In genomic region chr12:69275471-69275891, GRCh38 we compare ENCODE assay signal across 14 cellular contexts. TPM values are rescaled to one million over a fixed set of nuclear protein-coding genes. Genes with fewer than 3 reads are reported as not detected.
DNase-seq lines count a peak whose midpoint lies in the region; ATAC-seq, FAIRE-seq and TF ChIP-seq lines count a peak whose summit lies in the region.
"Had no signal": no experiment of that assay in that cellular context is flagged by ENCODE, and none has a peak within 500 bp of the region (broad histone marks: within the 10 kb centered on the region; RNA-seq: fewer than 3 reads in every experiment).

No MANE protein-coding gene starts in this region.

- DNase-seq in Right ventricle myocardium inferior (ENCODE audit: missing footprints) (no peak), left ventricle myocardium inferior (no peak), T-cell (no peak), cerebellum (ENCODE audit: low spot score) (peak; percentile 22), frontal cortex (ENCODE audit: low spot score in 2 of 2) (no peak), NCI-H2107 treated with DMSO at 0.1 percent for 48 hours (lab: John Stamatoyannopoulos, UW; ENCODE audit: unreplicated experiment) (no peak)
- no peak for DNase-seq in stimulated activated naive B cell treated with anti-CD40 and anti-IgM and Interleukin-4, amounts not matched to agents 10 μg/mL and 1 μg/mL and 100 μg/mL, for 72 hours
- DNase-seq: activated effector memory CD4-positive, alpha-beta T cell treated with Interleukin-2 at 50 U/mL for 16 hours; brain microvascular endothelial cell; heart right ventricle; kidney glomerular epithelial cell; stimulated activated CD8-positive, alpha-beta memory T cell treated with anti-CD3 and anti-CD28 coated beads, Interleukin-4, amount 100 ng/mL, for 48 hours; upper lobe of left lung had no signal

- TF ChIP-seq CTCF in left ventricle myocardium inferior (IDR thresholded peaks at IDR 0.05; ENCODE audit: borderline replicate concordance): no peak

- H3K27ac Mint-ChIP-seq in T-cell: peak overlapping the region; percentile 17 to 37
- peak overlapping the region; percentile 70 for H3K27ac Mint-ChIP-seq in stimulated activated naive B cell treated with anti-CD40 and anti-IgM and Interleukin-4, amounts not matched to agents 10 μg/mL and 1 μg/mL and 100 μg/mL, for 72 hours

- H3K4me3 Mint-ChIP-seq in T-cell: peak overlapping the region in 1 of 3 donors; percentile 33
- no peak overlapping the region for H3K4me3 Mint-ChIP-seq in stimulated activated naive B cell treated with anti-CD40 and anti-IgM and Interleukin-4, amounts not matched to agents 10 μg/mL and 1 μg/mL and 100 μg/mL, for 72 hours

- POLR2A ChIA-PET in T-cell (lab: Charles Lee): no interaction called here

- no peaks in the 10 kb centered on the region for H3K27me3 Mint-ChIP-seq in T-cell
- no peaks in the 10 kb centered on the region for H3K27me3 Mint-ChIP-seq in stimulated activated naive B cell treated with anti-CD40 and anti-IgM and Interleukin-4, amounts not matched to agents 10 μg/mL and 1 μg/mL and 100 μg/mL, for 72 hours

- H3K36me3 Mint-ChIP-seq in T-cell: peaks cover 4% of the 10 kb centered on the region
- H3K36me3 Mint-ChIP-seq in stimulated activated naive B cell treated with anti-CD40 and anti-IgM and Interleukin-4, amounts not matched to agents 10 μg/mL and 1 μg/mL and 100 μg/mL, for 72 hours: peaks cover 7 to 8% of the 10 kb centered on the region in 2 donors

- H3K4me1 Mint-ChIP-seq in T-cell: peaks cover 36 to 50% (median 46%) of the 10 kb centered on the region in 3 donors
- H3K4me1 Mint-ChIP-seq in stimulated activated naive B cell treated with anti-CD40 and anti-IgM and Interleukin-4, amounts not matched to agents 10 μg/mL and 1 μg/mL and 100 μg/mL, for 72 hours: peaks cover 10 to 25% of the 10 kb centered on the region in 2 donors

- peaks cover 23% of the 10 kb centered on the region for H3K4me1 ChIP-seq in left ventricle myocardium inferior
- H3K4me1 ChIP-seq: BLaER1 had no signal

- peaks cover 5% of the 10 kb centered on the region for H3K36me3 ChIP-seq in left ventricle myocardium inferior

- FAIRE-seq in frontal cortex (lab: Jason Lieb, UNC): no peak

- intact Hi-C loops in Right ventricle myocardium inferior (cut with DNase I) (no loop called here), left ventricle myocardium inferior (cut with micrococcal nuclease) (no loop called here)

- no peak overlapping the region for H3K27ac ChIP-seq in left ventricle myocardium inferior (replicated peaks)
- H3K27ac ChIP-seq: BLaER1, brain microvascular endothelial cell, heart right ventricle, upper lobe of left lung had no signal

- no peak overlapping the region for H3K4me3 ChIP-seq in left ventricle myocardium inferior
- H3K4me3 ChIP-seq: BLaER1, heart right ventricle, upper lobe of left lung had no signal

- peak; percentile 33 for ATAC-seq in Right ventricle myocardium inferior
- ATAC-seq in T-cell (replicated peaks in 1 of 4): peak; percentile 54 to 61 (median 56)
- ATAC-seq in stimulated activated naive B cell treated with anti-CD40 and anti-IgM and Interleukin-4, amounts not matched to agents 10 μg/mL and 1 μg/mL and 100 μg/mL, for 72 hours (replicated peaks): no peak

- CTCF ChIA-PET in T-cell (lab: Charles Lee): interaction anchor here (1.1 to 2.0 kb wide), 2 partner anchors 11 to 21 kb away, joined by 4 read pairs; no protein-coding TSS in a partner anchor

- no peaks in the 10 kb centered on the region for H3K9me3 ChIP-seq in left ventricle myocardium inferior (replicated peaks)
- H3K9me3 ChIP-seq: BLaER1, heart right ventricle, upper lobe of left lung had no signal

- H3K27me3 ChIP-seq in left ventricle myocardium inferior (ENCODE audit: low read depth): no peaks in the 10 kb centered on the region
- H3K27me3 ChIP-seq: BLaER1, brain microvascular endothelial cell, heart right ventricle, upper lobe of left lung had no signal

- H3K9me3 Mint-ChIP-seq in T-cell: no peaks in the 10 kb centered on the region
- no peaks in the 10 kb centered on the region for H3K9me3 Mint-ChIP-seq in stimulated activated naive B cell treated with anti-CD40 and anti-IgM and Interleukin-4, amounts not matched to agents 10 μg/mL and 1 μg/mL and 100 μg/mL, for 72 hours

RNA-seq across cellular contexts. Expression of gene CPSF6, which starts 36.1 kb away (rescaled TPM):
- total RNA-seq in Right ventricle myocardium inferior (29.3 TPM), left ventricle myocardium inferior (28.6 TPM), T-cell (100 to 1,000 TPM in 1 of 5 donors, 10 to 100 TPM in 4; 84.3 to 111 (median 86.7) TPM), cerebellum (138 TPM), frontal cortex (79.1 TPM)

Comparison
In these comparisons a context has a peak if more than half of its experiments do, and no peak if none do; other contexts are left out.
1. ATAC-seq: peak in Right ventricle myocardium inferior (single experiment) and T-cell (4 of 4); none in stimulated activated naive B cell treated with anti-CD40 and anti-IgM and Interleukin-4, amounts not matched to agents 10 μg/mL and 1 μg/mL and 100 μg/mL, for 72 hours (0 of 2).